Comparison of ENCODE assay signal across 8 cellular contexts in the genomic region with DNA sequence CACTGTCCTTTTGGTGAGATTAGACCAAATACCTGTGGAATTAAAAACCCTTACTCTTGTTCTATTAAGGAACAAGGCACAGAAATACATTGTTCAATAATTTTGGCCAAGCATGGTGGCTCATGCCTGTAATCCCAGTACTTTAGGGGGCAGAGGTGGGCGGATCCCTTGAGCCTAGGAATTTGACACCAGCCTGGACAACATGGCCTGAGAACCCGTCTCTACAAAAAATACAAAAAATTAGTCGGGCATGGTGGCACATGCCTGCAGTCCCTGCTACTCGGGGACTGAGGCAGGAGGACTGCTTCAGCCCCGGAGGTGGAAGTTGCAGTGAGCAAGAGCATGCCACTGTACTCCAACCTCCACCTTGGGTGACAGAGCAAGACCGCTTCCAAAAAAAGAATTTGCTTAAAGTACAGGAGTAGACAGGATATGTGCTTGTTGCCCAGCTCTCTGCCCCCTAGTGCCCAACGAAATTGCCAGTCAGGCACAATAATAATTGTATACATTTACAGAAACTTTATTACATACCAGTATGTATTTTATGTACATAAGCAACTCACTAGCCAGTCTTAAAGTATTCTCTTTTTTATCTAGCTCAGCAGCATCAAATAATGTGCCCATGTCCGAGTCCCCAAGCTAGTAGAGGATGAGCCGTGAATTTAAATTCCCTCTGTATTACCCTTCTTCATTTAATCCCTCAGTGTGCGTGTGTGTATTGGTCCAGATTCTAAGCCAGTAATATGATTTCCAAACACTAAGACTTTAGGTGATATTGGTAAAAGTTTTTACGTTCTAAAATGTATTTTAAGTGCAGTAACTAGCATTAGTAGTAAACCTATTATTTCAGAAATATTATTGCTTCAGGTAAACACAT. TPM values are rescaled to one million over a fixed set of nuclear protein-coding genes. Genes with fewer than 3 reads are reported as not detected.
DNase-seq lines count a peak whose midpoint lies in the region; ATAC-seq and TF ChIP-seq lines count a peak whose summit lies in the region.

No MANE protein-coding gene starts in this region.

- intact Hi-C loops in CD14-positive monocyte (cut with micrococcal nuclease): loop anchor here in 1 of 2 donors (10.0 kb wide), 1 partner anchor 155 kb away; no protein-coding TSS in a partner anchor

- TF ChIP-seq CTCF in CD14-positive monocyte (IDR thresholded peaks at IDR 0.05) (peak; percentile 24), right atrium auricular region (IDR thresholded peaks at IDR 0.05) (peak in 1 of 2 donors; percentile 35)

- H3K4me3 ChIP-seq in HUES48 (ENCODE audit: low read depth, low read length) (peak overlapping the region; percentile 99), right atrium auricular region (peak overlapping the region; percentile 99), skeletal muscle tissue (ENCODE audit: low read length in 3 of 3) (peak overlapping the region; percentile 97 to 100 (median 100))

- no peaks in the 10 kb centered on the region; the same call in 1 of the 2 replicates for H3K4me1 ChIP-seq in HUES48 (ENCODE audit: control insufficient read depth, insufficient read depth, low read length)
- H3K4me1 ChIP-seq in right atrium auricular region: peaks cover 0 to 24% of the 10 kb centered on the region in 2 donors
- peaks cover 13 to 16% (median 14%) of the 10 kb centered on the region in 3 donors for H3K4me1 ChIP-seq in skeletal muscle tissue (ENCODE audit: control insufficient read depth in 3 of 3, insufficient read depth in 3 of 3, low read length in 3 of 3)

- H3K4me3 Mint-ChIP-seq in CD14-positive monocyte: peak overlapping the region; percentile 94 to 99
- peak overlapping the region; percentile 97 for H3K4me3 Mint-ChIP-seq in activated T-cell treated with anti-CD3 and anti-CD28 coated beads, Interleukin-2, amount 50 U/mL, for 24 hours

- H3K27me3 ChIP-seq in HUES48 (ENCODE audit: control insufficient read depth, insufficient read depth, low read length): no peaks in the 10 kb centered on the region
- H3K27me3 ChIP-seq in right atrium auricular region: no peaks in the 10 kb centered on the region
- H3K27me3 ChIP-seq in skeletal muscle tissue (ENCODE audit: control insufficient read depth in 3 of 3, insufficient read depth in 3 of 3, low read length in 3 of 3): no peaks in the 10 kb centered on the region

- peak overlapping the region; percentile 95 to 98 (median 96) for H3K27ac Mint-ChIP-seq in CD14-positive monocyte
- H3K27ac Mint-ChIP-seq in activated T-cell treated with anti-CD3 and anti-CD28 coated beads, Interleukin-2, amount 50 U/mL, for 24 hours: peak overlapping the region; percentile 99

- H3K27me3 Mint-ChIP-seq in CD14-positive monocyte (ENCODE audit: low read depth in 3 of 3): no peaks in the 10 kb centered on the region
- H3K27me3 Mint-ChIP-seq in activated T-cell treated with anti-CD3 and anti-CD28 coated beads, Interleukin-2, amount 50 U/mL, for 24 hours: no peaks in the 10 kb centered on the region

- no peaks in the 10 kb centered on the region for H3K9me3 Mint-ChIP-seq in CD14-positive monocyte
- H3K9me3 Mint-ChIP-seq in activated T-cell treated with anti-CD3 and anti-CD28 coated beads, Interleukin-2, amount 50 U/mL, for 24 hours: no peaks in the 10 kb centered on the region

- no peak overlapping the region for H3K27ac ChIP-seq in HUES48 (ENCODE audit: low read depth, low read length)
- H3K27ac ChIP-seq in right atrium auricular region: peak overlapping the region; percentile 97 to 98
- peak overlapping the region; percentile 91 for H3K27ac ChIP-seq in skeletal muscle tissue (ENCODE audit: low read depth, low read length)

- ATAC-seq in HG03025 (IDR thresholded peaks at IDR 0.05; ENCODE audit: low FRiP score, unreplicated experiment): no peak
- ATAC-seq in GM19395 (IDR thresholded peaks at IDR 0.05; ENCODE audit: unreplicated experiment): no peak

- H3K36me3 ChIP-seq in HUES48 (ENCODE audit: control insufficient read depth, insufficient read depth, low read length): peaks cover 37% of the 10 kb centered on the region
- peaks cover 36% of the 10 kb centered on the region for H3K36me3 ChIP-seq in right atrium auricular region
- H3K36me3 ChIP-seq in skeletal muscle tissue (ENCODE audit: control insufficient read depth in 3 of 3, insufficient read depth in 3 of 3, low read length in 3 of 3): peaks cover 21 to 32% (median 23%) of the 10 kb centered on the region in 3 donors

- peaks cover 34 to 42% of the 10 kb centered on the region in 2 donors for H3K36me3 Mint-ChIP-seq in CD14-positive monocyte
- H3K36me3 Mint-ChIP-seq in activated T-cell treated with anti-CD3 and anti-CD28 coated beads, Interleukin-2, amount 50 U/mL, for 24 hours (ENCODE audit: low read depth): peaks cover 60% of the 10 kb centered on the region

- H3K9me3 ChIP-seq in HUES48 (ENCODE audit: control insufficient read depth, insufficient read depth, low read length) (no peaks in the 10 kb centered on the region), right atrium auricular region (no peaks in the 10 kb centered on the region), skeletal muscle tissue (ENCODE audit: control insufficient read depth in 3 of 3, low read length in 3 of 3) (no peaks in the 10 kb centered on the region)

- H3K9ac ChIP-seq in HUES48 (ENCODE audit: low read depth, low read length) (no peak overlapping the region; the same call in 1 of the 2 replicates), skeletal muscle tissue (ENCODE audit: low read depth in 1 of 3, low read length in 3 of 3) (peak overlapping the region; percentile 83 to 89 (median 87))

- H3K4me1 Mint-ChIP-seq in CD14-positive monocyte: peaks cover 32% of the 10 kb centered on the region
- H3K4me1 Mint-ChIP-seq in activated T-cell treated with anti-CD3 and anti-CD28 coated beads, Interleukin-2, amount 50 U/mL, for 24 hours (ENCODE audit: low read depth): peaks cover 41% of the 10 kb centered on the region

- no peak for DNase-seq in CD14-positive monocyte (ENCODE audit: low spot score)
- DNase-seq in activated T-cell treated with anti-CD3 and anti-CD28 coated beads, Interleukin-2, amount 50 U/mL, for 24 hours: no peak
- no peak for DNase-seq in right atrium auricular region (ENCODE audit: low spot score)
- no peak for DNase-seq in NCI-H146 treated with DMSO at 0.1 percent for 48 hours (lab: John Stamatoyannopoulos, UW; ENCODE audit: unreplicated experiment)

RNA-seq across cellular contexts. Expression of a gene that starts 1.4 kb away (rescaled TPM):
- 10 to 100 TPM; 16.1 to 23.5 TPM for polyA plus RNA-seq in CD14-positive monocyte
- total RNA-seq in right atrium auricular region: 10 to 100 TPM; 24.3 to 26.0 TPM
- 29.2 TPM for total RNA-seq in skeletal muscle tissue

RNA-seq across cellular contexts. Expression of a gene that starts 23.6 kb away (rescaled TPM):
- polyA plus RNA-seq in CD14-positive monocyte: 1 to 10 TPM; 1.6 to 1.9 TPM
- total RNA-seq in right atrium auricular region (10 to 100 TPM; 15.8 to 27.0 TPM), skeletal muscle tissue (2.6 TPM)

RNA-seq across cellular contexts. Expression of a gene that starts 42.8 kb away (rescaled TPM):
- under 1 TPM in 1 of 2 donors, not detected in 1; 0.26 TPM for polyA plus RNA-seq in CD14-positive monocyte
- 1 to 10 TPM in 1 of 2 donors, under 1 TPM in 1; 0.71 to 1.5 TPM for total RNA-seq in right atrium auricular region
- not detected for total RNA-seq in skeletal muscle tissue
